Comparison of ENCODE assay signal across 1 cellular context in genomic region chr13:76713280-76713679, GRCh38.
TF ChIP-seq lines count a peak whose summit lies in the region.

No MANE protein-coding gene starts in this region.

TF ChIP-seq in HEK293T, 16 proteins besides CTCF, POLR2A, EP300 and RAD21:
- TF ChIP-seq PKNOX1 (IDR thresholded peaks at IDR 0.05) (peak; percentile 67), LEF1 (IDR thresholded peaks at IDR 0.05; ENCODE audit: borderline replicate concordance) (no peak)
